Comparison of ENCODE assay signal across 1 cellular context in the genomic region with DNA sequence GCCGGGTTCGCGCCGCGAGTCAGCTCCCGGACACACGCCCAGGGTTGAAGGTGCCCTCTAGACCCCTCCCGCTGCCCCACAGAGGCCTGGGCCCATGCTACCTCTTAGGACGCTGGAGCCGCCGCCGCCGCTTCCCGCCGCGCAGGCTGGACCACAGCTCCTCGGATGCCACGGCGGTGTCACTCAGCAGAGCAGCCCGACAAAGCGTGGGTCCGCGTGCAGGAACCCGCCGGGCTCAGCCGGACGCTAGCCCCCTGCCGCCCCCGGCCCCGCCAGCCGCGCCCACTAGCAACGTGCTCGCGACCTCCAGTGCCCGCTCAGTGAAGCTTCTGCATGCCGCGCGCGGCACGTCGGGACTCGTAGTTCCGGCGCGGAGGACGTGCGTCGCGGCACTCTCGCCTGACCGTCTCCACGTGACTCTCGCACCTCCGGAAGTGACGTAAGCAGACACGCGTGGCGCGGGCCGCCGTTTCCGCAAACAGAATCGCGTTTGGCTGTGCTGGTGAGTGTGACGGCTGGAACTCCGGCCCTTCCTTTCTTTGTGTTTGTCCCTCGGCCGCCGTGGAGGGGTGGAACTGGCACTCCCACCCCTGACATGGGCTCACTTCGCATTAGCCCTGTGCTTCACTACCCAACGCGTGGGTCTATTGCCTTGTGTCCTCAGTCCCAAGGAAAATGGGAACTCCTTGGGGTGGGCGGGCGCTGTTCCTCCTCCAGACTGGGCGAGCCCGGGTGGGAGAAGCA.
TF ChIP-seq lines count a peak whose summit lies in the region.

TSS of gene FAM210A (minus strand) at position 331 of the 744 bp plus-strand sequence. CDS start 44,481 bp downstream, outside the sequence.
TSS of gene RNMT (plus strand) at position 446 of the 744 bp plus-strand sequence. CDS start 4,845 bp downstream, outside the sequence.

TF ChIP-seq in HepG2, 621 proteins besides CTCF, POLR2A, EP300 and RAD21 (continued from another document and continues in another):
- peak; percentile 41; the same call in 1 of the 2 replicates for TF ChIP-seq ZNF264 (CRISPR knock-in tag; IDR thresholded peaks at IDR 0.05)
- peak; percentile 93 for TF ChIP-seq ZIK1 (CRISPR knock-in tag; IDR thresholded peaks at IDR 0.05; ENCODE audit: borderline replicate concordance, low read depth)
- TF ChIP-seq, protein P1, sequence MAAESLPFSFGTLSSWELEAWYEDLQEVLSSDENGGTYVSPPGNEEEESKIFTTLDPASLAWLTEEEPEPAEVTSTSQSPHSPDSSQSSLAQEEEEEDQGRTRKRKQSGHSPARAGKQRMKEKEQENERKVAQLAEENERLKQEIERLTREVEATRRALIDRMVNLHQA (CRISPR knock-in tag; IDR thresholded peaks at IDR 0.05): no peak
- TF ChIP-seq MED8 (CRISPR knock-in tag; IDR thresholded peaks at IDR 0.05; ENCODE audit: insufficient replicate concordance): peak; percentile 81
- TF ChIP-seq CREM (IDR thresholded peaks at IDR 0.05): peak; percentile 97
- peak; percentile 76 for TF ChIP-seq CREM (CRISPR knock-in tag; IDR thresholded peaks at IDR 0.05)
- peak; percentile 84 for TF ChIP-seq ZNF34 (CRISPR knock-in tag; IDR thresholded peaks at IDR 0.05; ENCODE audit: borderline replicate concordance)
- TF ChIP-seq ZSCAN25 (CRISPR knock-in tag; IDR thresholded peaks at IDR 0.05): no peak
- peak in 1 of 2 experiments; percentile 76; a peak in 2 of 4 replicates for TF ChIP-seq KLF16 (CRISPR knock-in tag; IDR thresholded peaks at IDR 0.05)
- TF ChIP-seq ZKSCAN5 (CRISPR knock-in tag; IDR thresholded peaks at IDR 0.05): 0 out of 2 replicates have a peak, but pooled peaks have one; percentile 10
- TF ChIP-seq SSRP1 (CRISPR knock-in tag; IDR thresholded peaks at IDR 0.05): no peak
- no peak for TF ChIP-seq ZNF652 (CRISPR knock-in tag; IDR thresholded peaks at IDR 0.05; ENCODE audit: borderline replicate concordance, low read depth)
- peak; percentile 92 for TF ChIP-seq CSRNP1 (CRISPR knock-in tag; IDR thresholded peaks at IDR 0.05)
- no peak for TF ChIP-seq ZSCAN30 (CRISPR knock-in tag; IDR thresholded peaks at IDR 0.05)
- TF ChIP-seq MEF2D (CRISPR knock-in tag; IDR thresholded peaks at IDR 0.05): peak; percentile 66; the same call in 1 of the 2 replicates
- TF ChIP-seq ESRRA (CRISPR knock-in tag; IDR thresholded peaks at IDR 0.05; ENCODE audit: low read depth): peak; percentile 95
- peak; percentile 80; the same call in 1 of the 2 replicates for TF ChIP-seq HIC2 (CRISPR knock-in tag; IDR thresholded peaks at IDR 0.05; ENCODE audit: low read depth)
- TF ChIP-seq HNRNPUL1 (IDR thresholded peaks at IDR 0.05; ENCODE audit: low read depth, low read length): no peak
- no peak; the same call in 1 of the 2 replicates for TF ChIP-seq GATA4 (IDR thresholded peaks at IDR 0.05; ENCODE audit: borderline replicate concordance, low read depth)
- peak; percentile 85 for TF ChIP-seq ZBTB34 (CRISPR knock-in tag; IDR thresholded peaks at IDR 0.05)
- peak; percentile 86 for TF ChIP-seq SIN3A (IDR thresholded peaks at IDR 0.05; ENCODE audit: borderline replicate concordance, low read depth, low read length)
- peak; percentile 93 for TF ChIP-seq ZHX2 (IDR thresholded peaks at IDR 0.05; ENCODE audit: low read depth)
- no peak for TF ChIP-seq ZHX2 (CRISPR knock-in tag; IDR thresholded peaks at IDR 0.05; ENCODE audit: borderline replicate concordance)
- no peak for TF ChIP-seq KLF11 (CRISPR knock-in tag; IDR thresholded peaks at IDR 0.05)
- peak; percentile 63; the same call in 1 of the 2 replicates for TF ChIP-seq SOX5 (CRISPR knock-in tag; IDR thresholded peaks at IDR 0.05; ENCODE audit: borderline replicate concordance)
- TF ChIP-seq MYC (CRISPR knock-in tag; IDR thresholded peaks at IDR 0.05; ENCODE audit: borderline replicate concordance): peak; percentile 100
- no peak for TF ChIP-seq JUNB (CRISPR knock-in tag; IDR thresholded peaks at IDR 0.05; ENCODE audit: borderline replicate concordance)
- peak; percentile 84 for TF ChIP-seq KLF12 (CRISPR knock-in tag; IDR thresholded peaks at IDR 0.05; ENCODE audit: borderline replicate concordance)
- TF ChIP-seq, protein P2, sequence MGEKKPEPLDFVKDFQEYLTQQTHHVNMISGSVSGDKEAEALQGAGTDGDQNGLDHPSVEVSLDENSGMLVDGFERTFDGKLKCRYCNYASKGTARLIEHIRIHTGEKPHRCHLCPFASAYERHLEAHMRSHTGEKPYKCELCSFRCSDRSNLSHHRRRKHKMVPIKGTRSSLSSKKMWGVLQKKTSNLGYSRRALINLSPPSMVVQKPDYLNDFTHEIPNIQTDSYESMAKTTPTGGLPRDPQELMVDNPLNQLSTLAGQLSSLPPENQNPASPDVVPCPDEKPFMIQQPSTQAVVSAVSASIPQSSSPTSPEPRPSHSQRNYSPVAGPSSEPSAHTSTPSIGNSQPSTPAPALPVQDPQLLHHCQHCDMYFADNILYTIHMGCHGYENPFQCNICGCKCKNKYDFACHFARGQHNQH (CRISPR knock-in tag; IDR thresholded peaks at IDR 0.05): peak; percentile 78
- TF ChIP-seq REPIN1 (CRISPR knock-in tag; IDR thresholded peaks at IDR 0.05; ENCODE audit: borderline replicate concordance, low read depth): peak; percentile 93
- TF ChIP-seq, protein P3, sequence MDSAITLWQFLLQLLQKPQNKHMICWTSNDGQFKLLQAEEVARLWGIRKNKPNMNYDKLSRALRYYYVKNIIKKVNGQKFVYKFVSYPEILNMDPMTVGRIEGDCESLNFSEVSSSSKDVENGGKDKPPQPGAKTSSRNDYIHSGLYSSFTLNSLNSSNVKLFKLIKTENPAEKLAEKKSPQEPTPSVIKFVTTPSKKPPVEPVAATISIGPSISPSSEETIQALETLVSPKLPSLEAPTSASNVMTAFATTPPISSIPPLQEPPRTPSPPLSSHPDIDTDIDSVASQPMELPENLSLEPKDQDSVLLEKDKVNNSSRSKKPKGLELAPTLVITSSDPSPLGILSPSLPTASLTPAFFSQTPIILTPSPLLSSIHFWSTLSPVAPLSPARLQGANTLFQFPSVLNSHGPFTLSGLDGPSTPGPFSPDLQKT (CRISPR knock-in tag; IDR thresholded peaks at IDR 0.05; ENCODE audit: borderline replicate concordance): peak; percentile 85; the same call in 1 of the 2 replicates
- no peak for TF ChIP-seq HNF4G (IDR thresholded peaks at IDR 0.05; ENCODE audit: borderline replicate concordance, low read depth, low read length)
- peak; percentile 63; the same call in 1 of the 2 replicates for TF ChIP-seq HNF4G (CRISPR knock-in tag; IDR thresholded peaks at IDR 0.05; ENCODE audit: borderline replicate concordance, low read depth)
- TF ChIP-seq RFX5 (IDR thresholded peaks at IDR 0.05; ENCODE audit: low read depth, low read length): peak; percentile 43; the same call in 1 of the 2 replicates
- TF ChIP-seq ZNF777 (CRISPR knock-in tag; IDR thresholded peaks at IDR 0.05): peak; percentile 65
- no peak; the same call in none of the 2 replicates for TF ChIP-seq RXRB (CRISPR knock-in tag; IDR thresholded peaks at IDR 0.05; ENCODE audit: borderline replicate concordance)
- no peak for TF ChIP-seq PHB2 (IDR thresholded peaks at IDR 0.05; ENCODE audit: partially characterized antibody)
- TF ChIP-seq HNRNPK (IDR thresholded peaks at IDR 0.05; ENCODE audit: low read depth, low read length, poor library complexity, severe bottlenecking): no peak
- TF ChIP-seq ZNF567 (CRISPR knock-in tag; IDR thresholded peaks at IDR 0.05; ENCODE audit: borderline replicate concordance): 0 out of 2 replicates have a peak, but pooled peaks have one; percentile 90
- 0 out of 2 replicates have a peak, but pooled peaks have one; percentile 18 for TF ChIP-seq DMTF1 (CRISPR knock-in tag; IDR thresholded peaks at IDR 0.05)
- TF ChIP-seq DR1 (CRISPR knock-in tag; IDR thresholded peaks at IDR 0.05): peak; percentile 80
